In the genomic region with DNA sequence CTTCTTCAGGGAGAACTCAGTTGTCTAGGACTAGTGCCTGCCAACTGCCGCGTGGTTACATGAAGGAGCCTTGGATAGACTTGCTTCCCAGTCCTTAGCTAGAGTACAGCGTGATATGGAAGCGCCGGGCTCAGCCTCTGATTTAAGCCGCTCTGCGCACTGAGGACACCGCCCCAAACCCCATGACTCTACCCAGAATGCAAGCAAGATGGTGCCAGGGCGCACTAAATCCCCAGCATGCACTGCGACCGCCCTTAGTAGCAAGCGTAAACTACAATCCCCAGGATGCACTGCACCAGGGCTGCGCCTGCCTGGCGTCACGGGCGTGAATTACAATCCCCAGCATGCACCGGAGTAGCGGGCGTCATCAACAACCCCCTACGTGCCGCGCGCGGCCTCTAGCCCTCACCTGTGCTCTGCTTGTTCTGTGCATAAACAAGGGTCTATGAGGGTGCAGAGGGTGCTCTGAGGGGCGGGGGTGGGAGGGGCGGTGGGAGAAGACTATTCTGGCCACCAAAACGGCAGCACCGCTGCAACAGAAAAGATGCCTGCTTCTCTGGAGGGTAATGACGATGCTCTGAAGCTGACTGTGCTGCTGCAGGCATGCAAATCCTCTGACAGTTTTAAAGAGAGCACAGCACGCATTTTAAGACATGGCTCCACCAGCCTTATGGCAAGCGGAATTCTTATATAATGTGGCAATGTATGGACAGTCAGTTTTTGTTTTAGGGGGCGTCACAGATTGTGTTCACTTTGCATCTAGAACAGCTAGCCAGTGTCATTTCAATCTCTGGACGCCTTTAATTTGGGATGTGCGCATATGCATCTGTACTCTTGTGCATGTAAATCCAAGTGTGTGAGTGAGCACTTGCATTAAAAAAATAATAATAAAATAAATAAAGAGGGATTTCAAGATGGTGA, we compare ENCODE assay signal across 1 cellular context.
A peak's percentile ranks its signal among the peaks of the same experiment; 100 is the strongest.
TF ChIP-seq lines count a peak whose summit lies in the region.

No MANE protein-coding gene starts in this region.

TF ChIP-seq in HCT116, 20 proteins besides CTCF, POLR2A, EP300 and RAD21 (continued from another document):
- peak; percentile 79 for TF ChIP-seq POLR2AphosphoS5 (IDR thresholded peaks at IDR 0.05; ENCODE audit: low read depth, low read length)
- TF ChIP-seq YY1 (IDR thresholded peaks at IDR 0.05; ENCODE audit: extremely low read depth, insufficient replicate concordance, low read depth, low read length): peak; percentile 89
- TF ChIP-seq EZH2 (IDR thresholded peaks at IDR 0.05): no peak
- TF ChIP-seq ZFX (IDR thresholded peaks at IDR 0.05): no peak
- 0 out of 2 replicates have a peak, but pooled peaks have one; percentile 7 for TF ChIP-seq SP1 (IDR thresholded peaks at IDR 0.05; ENCODE audit: low read depth)
